8 cellular contexts compared by ENCODE assay signal in the genomic region with DNA sequence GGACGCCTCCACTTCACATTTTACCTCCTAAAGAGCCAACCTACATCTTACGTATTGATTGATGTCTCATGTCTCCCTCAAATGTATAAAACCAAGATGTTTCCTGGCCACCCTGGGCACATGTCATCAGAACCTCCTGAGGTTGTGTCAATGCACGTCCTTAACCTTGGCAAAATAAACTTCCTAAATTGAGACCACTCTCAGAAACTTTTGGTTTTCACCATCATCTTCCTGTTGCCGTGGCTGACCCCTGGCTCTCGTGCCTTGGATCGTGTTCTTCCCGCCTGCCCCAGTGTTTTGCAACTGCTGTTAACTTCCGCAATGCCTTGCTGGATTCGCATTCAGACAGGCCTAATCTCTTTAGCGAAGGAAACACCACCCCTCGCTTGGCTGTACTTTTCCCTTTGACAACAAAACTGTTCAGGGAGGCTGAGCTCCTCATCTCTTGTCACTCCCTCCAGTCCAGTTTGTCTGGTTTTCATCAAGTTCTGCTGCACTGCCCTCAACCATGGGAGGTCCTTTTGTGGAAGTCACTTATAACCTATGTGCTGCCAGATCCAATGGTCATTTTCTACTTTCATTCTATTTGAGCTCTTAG. TPM values are rescaled to one million over a fixed set of nuclear protein-coding genes. Genes with fewer than 3 reads are reported as not detected.
DNase-seq lines count a peak whose midpoint lies in the region; ATAC-seq and TF ChIP-seq lines count a peak whose summit lies in the region.

No MANE protein-coding gene starts in this region.

- H3K27me3 Mint-ChIP-seq in activated naive CD4-positive, alpha-beta T cell treated with anti-CD3 and anti-CD28 coated beads, Interleukin-2, amount 50 U/mL, for 24 hours, result no peaks in the 10 kb centered on the region
- peaks cover 14% of the 10 kb centered on the region for H3K27me3 Mint-ChIP-seq in central memory CD8-positive, alpha-beta T cell

- H3K9me3 ChIP-seq in mucosa of descending colon (no peaks in the 10 kb centered on the region), vagina (no peaks in the 10 kb centered on the region)

- intact Hi-C loops in mucosa of descending colon (cut with DNase I, micrococcal nuclease) (no loop called here), vagina (cut with DNase I) (no loop called here)

- H3K4me1 ChIP-seq in mucosa of descending colon (ENCODE audit: low read depth), result peaks cover 13% of the 10 kb centered on the region
- peaks cover 48% of the 10 kb centered on the region for H3K4me1 ChIP-seq in vagina

- DNase-seq in activated naive CD4-positive, alpha-beta T cell (lab: John Stamatoyannopoulos, UW), result no peak
- DNase-seq in central memory CD8-positive, alpha-beta T cell (ENCODE audit: low spot score in 2 of 2), result no peak
- peak in 2 of 3 donors; percentile 43 to 49 for DNase-seq in mucosa of descending colon
- DNase-seq in vagina (ENCODE audit: extremely low spot score in 2 of 2), result no peak
- DNase-seq in cerebellar nuclear complex (lab: John Stamatoyannopoulos, UW), result no peak

- no peak overlapping the region for H3K27ac Mint-ChIP-seq in activated naive CD4-positive, alpha-beta T cell treated with anti-CD3 and anti-CD28 coated beads, Interleukin-2, amount 50 U/mL, for 24 hours
- H3K27ac Mint-ChIP-seq in central memory CD8-positive, alpha-beta T cell (ENCODE audit: low read depth), result peak overlapping the region; percentile 48

- H3K36me3 ChIP-seq in mucosa of descending colon (ENCODE audit: low read depth) (no peaks in the 10 kb centered on the region), vagina (no peaks in the 10 kb centered on the region)

- ATAC-seq in central memory CD8-positive, alpha-beta T cell (replicated peaks; ENCODE audit: extremely low read depth, poor library complexity, severe bottlenecking), result no peak
- ATAC-seq in mucosa of descending colon (no peak), GM21360 (IDR thresholded peaks at IDR 0.05; ENCODE audit: unreplicated experiment) (no peak), HG03135 (IDR thresholded peaks at IDR 0.05; ENCODE audit: unreplicated experiment) (no peak)

- peak overlapping the region; percentile 99 for H3K27ac ChIP-seq in vagina

- no peaks in the 10 kb centered on the region for H3K27me3 ChIP-seq in vagina

- peaks cover 42% of the 10 kb centered on the region for H3K4me1 Mint-ChIP-seq in activated naive CD4-positive, alpha-beta T cell treated with anti-CD3 and anti-CD28 coated beads, Interleukin-2, amount 50 U/mL, for 24 hours
- peaks cover 24% of the 10 kb centered on the region for H3K4me1 Mint-ChIP-seq in central memory CD8-positive, alpha-beta T cell

- TF ChIP-seq CTCF in mucosa of descending colon (IDR thresholded peaks at IDR 0.05), result no peak
- TF ChIP-seq CTCF in vagina (IDR thresholded peaks at IDR 0.05), result no peak

- TF ChIP-seq POLR2A in vagina (IDR thresholded peaks at IDR 0.05), result no peak

- H3K4me3 ChIP-seq in mucosa of descending colon (no peak overlapping the region), vagina (no peak overlapping the region)

- no peaks in the 10 kb centered on the region for H3K36me3 Mint-ChIP-seq in activated naive CD4-positive, alpha-beta T cell treated with anti-CD3 and anti-CD28 coated beads, Interleukin-2, amount 50 U/mL, for 24 hours
- H3K36me3 Mint-ChIP-seq in central memory CD8-positive, alpha-beta T cell (ENCODE audit: insufficient read depth), result peaks cover 10% of the 10 kb centered on the region

- H3K4me3 Mint-ChIP-seq in activated naive CD4-positive, alpha-beta T cell treated with anti-CD3 and anti-CD28 coated beads, Interleukin-2, amount 50 U/mL, for 24 hours, result peak overlapping the region; percentile 81
- H3K4me3 Mint-ChIP-seq in central memory CD8-positive, alpha-beta T cell, result peak overlapping the region; percentile 83

- no peaks in the 10 kb centered on the region for H3K9me3 Mint-ChIP-seq in activated naive CD4-positive, alpha-beta T cell treated with anti-CD3 and anti-CD28 coated beads, Interleukin-2, amount 50 U/mL, for 24 hours
- no peaks in the 10 kb centered on the region for H3K9me3 Mint-ChIP-seq in central memory CD8-positive, alpha-beta T cell

RNA-seq across cellular contexts. Expression of a gene that starts 1.2 kb away (rescaled TPM):
- total RNA-seq in mucosa of descending colon, result 100 to 1,000 TPM in 2 of 3 donors, 10 to 100 TPM in 1; 63.7 to 125 (median 109) TPM
- total RNA-seq in vagina, result 74.4 TPM

Comparison
In these comparisons a context has a peak if more than half of its experiments do, and no peak if none do; other contexts are left out.
1. DNase-seq: peak in mucosa of descending colon (2 of 3); none in activated naive CD4-positive, alpha-beta T cell (0 of 4), central memory CD8-positive, alpha-beta T cell (0 of 2), vagina (0 of 2) and cerebellar nuclear complex (0 of 2).